ENCODE assay signal across 8 cellular contexts in the genomic region with DNA sequence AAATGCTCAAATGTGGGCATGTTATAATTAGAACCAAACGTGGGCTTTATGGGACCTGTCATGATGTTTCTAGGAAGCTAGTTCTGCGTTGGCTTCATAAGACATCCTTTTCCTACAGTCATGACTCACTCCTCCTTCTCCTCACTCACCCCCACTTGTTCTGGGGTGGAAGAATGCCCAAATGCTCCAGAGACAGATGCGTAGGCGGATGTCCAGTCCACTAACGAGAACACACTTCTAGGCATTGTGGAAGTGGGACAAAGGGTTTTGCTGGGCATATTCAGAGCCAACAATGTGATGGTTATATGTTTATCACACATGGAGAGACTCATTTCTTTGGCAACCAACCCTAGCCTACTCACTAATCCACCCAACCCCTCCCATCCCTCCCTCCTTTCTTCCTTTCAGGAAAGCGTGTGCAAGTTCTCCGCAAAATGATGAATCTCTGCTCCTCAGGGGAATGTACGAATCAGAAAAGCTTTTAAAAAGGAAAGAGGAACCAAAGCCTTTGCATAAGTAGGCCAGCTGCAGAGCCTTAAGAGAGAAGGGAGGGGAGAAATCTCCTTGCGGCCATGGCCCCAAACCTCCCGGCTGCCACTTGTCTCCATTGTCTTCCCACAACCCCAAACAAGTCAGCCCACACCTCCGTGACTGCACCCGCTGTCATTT.
DNase-seq lines count a peak whose midpoint lies in the region; ATAC-seq lines count a peak whose summit lies in the region.

No MANE protein-coding gene starts in this region.

- H3K27me3 Mint-ChIP-seq in stimulated activated naive CD8-positive, alpha-beta T cell treated with anti-CD3 and anti-CD28 coated beads, Interleukin-15, Interleukin-2, amounts not matched to agents 100 ng/mL and 50 ng/mL, for 24 hours, result peaks cover 33% of the 10 kb centered on the region

- H3K4me3 Mint-ChIP-seq in stimulated activated naive CD8-positive, alpha-beta T cell treated with anti-CD3 and anti-CD28 coated beads, Interleukin-15, Interleukin-2, amounts not matched to agents 100 ng/mL and 50 ng/mL, for 24 hours, result peak overlapping the region; percentile 14

- in situ Hi-C loops in KBM-7 (cut with MboI; ENCODE audit: low pct_unique_long_range_greater_than_20kb, low sequenced_read_pairs), result no loop called here

- peaks cover 32% of the 10 kb centered on the region for H3K4me1 Mint-ChIP-seq in stimulated activated naive CD8-positive, alpha-beta T cell treated with anti-CD3 and anti-CD28 coated beads, Interleukin-15, Interleukin-2, amounts not matched to agents 100 ng/mL and 50 ng/mL, for 24 hours (ENCODE audit: low read depth)

- ATAC-seq in GM21423 (IDR thresholded peaks at IDR 0.05; ENCODE audit: unreplicated experiment), result peak; percentile 72

- H3K9me3 Mint-ChIP-seq in stimulated activated naive CD8-positive, alpha-beta T cell treated with anti-CD3 and anti-CD28 coated beads, Interleukin-15, Interleukin-2, amounts not matched to agents 100 ng/mL and 50 ng/mL, for 24 hours, result no peaks in the 10 kb centered on the region

- H3K27ac Mint-ChIP-seq in stimulated activated naive CD8-positive, alpha-beta T cell treated with anti-CD3 and anti-CD28 coated beads, Interleukin-15, Interleukin-2, amounts not matched to agents 100 ng/mL and 50 ng/mL, for 24 hours, result peak overlapping the region; percentile 80

- H3K36me3 Mint-ChIP-seq in stimulated activated naive CD8-positive, alpha-beta T cell treated with anti-CD3 and anti-CD28 coated beads, Interleukin-15, Interleukin-2, amounts not matched to agents 100 ng/mL and 50 ng/mL, for 24 hours (ENCODE audit: low read depth), result no peaks in the 10 kb centered on the region

- DNase-seq in EH (ENCODE audit: low read depth) (peak; percentile 98), KBM-7 (peak; percentile 72), brain pericyte (ENCODE audit: low read depth, low spot score) (peak; percentile 76), kidney tubule cell (ENCODE audit: low spot score) (peak; percentile 78), NCI-H1105 treated with DMSO at 0.1 percent for 48 hours (lab: John Stamatoyannopoulos, UW) (no peak)
- DNase-seq in activated CD8-positive, alpha-beta memory T cell treated with anti-CD3 and anti-CD28 coated beads, Interleukin-2, amount 50 U/mL, for 4 hours, result no peak

Comparison
In these comparisons a context has a peak if more than half of its experiments do, and no peak if none do; other contexts are left out.
1. DNase-seq: peak in EH (single experiment), KBM-7 (single experiment), brain pericyte (single experiment) and kidney tubule cell (single experiment); none in NCI-H1105 treated with DMSO at 0.1 percent for 48 hours (single experiment) and activated CD8-positive, alpha-beta memory T cell treated with anti-CD3 and anti-CD28 coated beads, Interleukin-2, amount 50 U/mL, for 4 hours (single experiment).